Comparison of ENCODE assay signal across 22 cellular contexts in genomic region chr15:60889506-60889905, GRCh38.
"Had no signal": no experiment of that assay in that cellular context is flagged by ENCODE, and none has a peak within 500 bp of the region (broad histone marks: within the 10 kb centered on the region; RNA-seq: fewer than 3 reads in every experiment).

No MANE protein-coding gene starts in this region.

- DNase-seq: dorsolateral prefrontal cortex; effector CD4-positive, alpha-beta T cell; foreskin fibroblast; gastrocnemius medialis; left colon; left ventricle myocardium superior; lower lobe of right lung; naive thymus-derived CD8-positive, alpha-beta T cell; stimulated activated CD4-positive, alpha-beta T cell treated with anti-CD3 and anti-CD28 coated beads, Interleukin-2, amount 100 ng/mL, for 24 hours; stimulated activated CD4-positive, alpha-beta T cell treated with anti-CD3 and anti-CD28 coated beads, Interleukin-4, amount 100 ng/mL, for 24 hours; stimulated activated naive CD4-positive, alpha-beta T cell treated with Interleukin-2 at 50 U/mL for 16 hours; stomach; trophoblast cell had no signal

- H3K4me3 ChIP-seq: dorsolateral prefrontal cortex, gastrocnemius medialis, lower lobe of right lung, right atrium auricular region, stomach, thyroid gland, vagina had no signal

- H2AFZ ChIP-seq: parathyroid adenoma had no signal

- H3K4me1 ChIP-seq: parathyroid adenoma, stomach, thyroid gland had no signal

- H3K9me3 Mint-ChIP-seq: naive thymus-derived CD8-positive, alpha-beta T cell; neural crest cell; stimulated activated effector memory CD8-positive, alpha-beta T cell treated with anti-CD3 and anti-CD28 coated beads, Interleukin-12 subunit alpha, Interleukin-12 subunit beta, amount 100 ng/mL, for 72 hours had no signal

- H3K9ac ChIP-seq: parathyroid adenoma had no signal

- H3K36me3 Mint-ChIP-seq: naive thymus-derived CD8-positive, alpha-beta T cell; stimulated activated effector memory CD8-positive, alpha-beta T cell treated with anti-CD3 and anti-CD28 coated beads, Interleukin-12 subunit alpha, Interleukin-12 subunit beta, amount 100 ng/mL, for 72 hours had no signal

- H3K27me3 ChIP-seq: dorsolateral prefrontal cortex, gastrocnemius medialis, neutrophil, right atrium auricular region, stomach, thyroid gland, vagina had no signal

- H3K79me2 ChIP-seq: parathyroid adenoma had no signal

- H3K4me1 Mint-ChIP-seq: naive thymus-derived CD8-positive, alpha-beta T cell; neural crest cell had no signal

- H3K9me3 ChIP-seq: gastrocnemius medialis, lower lobe of right lung, neutrophil, right atrium auricular region, stomach, thyroid gland, vagina had no signal

- ATAC-seq: gastrocnemius medialis; left colon; naive thymus-derived CD8-positive, alpha-beta T cell; sciatic nerve; stimulated activated effector memory CD8-positive, alpha-beta T cell treated with anti-CD3 and anti-CD28 coated beads, Interleukin-12 subunit alpha, Interleukin-12 subunit beta, amount 100 ng/mL, for 72 hours had no signal

- H3K36me3 ChIP-seq: gastrocnemius medialis, lower lobe of right lung, neutrophil, right atrium auricular region, stomach, thyroid gland, vagina had no signal

- H3K27ac ChIP-seq: dorsolateral prefrontal cortex, gastrocnemius medialis, lower lobe of right lung, neutrophil, parathyroid adenoma, right atrium auricular region, stomach, thyroid gland, vagina had no signal

- H3K27ac Mint-ChIP-seq: naive thymus-derived CD8-positive, alpha-beta T cell; progenitor cell of endocrine pancreas; stimulated activated effector memory CD8-positive, alpha-beta T cell treated with anti-CD3 and anti-CD28 coated beads, Interleukin-12 subunit alpha, Interleukin-12 subunit beta, amount 100 ng/mL, for 72 hours had no signal

- H3K4me3 Mint-ChIP-seq: naive thymus-derived CD8-positive, alpha-beta T cell; neural crest cell; stimulated activated effector memory CD8-positive, alpha-beta T cell treated with anti-CD3 and anti-CD28 coated beads, Interleukin-12 subunit alpha, Interleukin-12 subunit beta, amount 100 ng/mL, for 72 hours had no signal
